ENCODE assay signal across 9 cellular contexts in genomic region chr19:3368441-3368795, GRCh38. TPM values are rescaled to one million over a fixed set of nuclear protein-coding genes. Genes with fewer than 3 reads are reported as not detected.
DNase-seq lines count a peak whose midpoint lies in the region; ATAC-seq, FAIRE-seq and TF ChIP-seq lines count a peak whose summit lies in the region.
"Had no signal": no experiment of that assay in that cellular context is flagged by ENCODE, and none has a peak within 500 bp of the region (broad histone marks: within the 10 kb centered on the region; RNA-seq: fewer than 3 reads in every experiment).

No MANE protein-coding gene starts in this region.

- H3K79me2 ChIP-seq in GM12878 (ENCODE audit: control insufficient read depth, insufficient read depth, low read length) = peaks cover 79% of the 10 kb centered on the region

- TF ChIP-seq RAD21 in GM12878 (IDR thresholded peaks at IDR 0.05; ENCODE audit: insufficient read depth, low read depth, low read length) = no peak

- no peak for TF ChIP-seq EP300 in GM12878 (IDR thresholded peaks at IDR 0.05; ENCODE audit: borderline replicate concordance in 1 of 2, control insufficient read depth in 1 of 2, low read depth in 2 of 2, low read length in 2 of 2)

- ATAC-seq in activated T-cell treated with anti-CD3 and anti-CD28 coated beads, Interleukin-2, amount 50 U/mL, for 4 hours = no peak
- ATAC-seq in GM12878 = no peak; the same call in 2 of the 3 replicates
- ATAC-seq in lower lobe of right lung = no peak
- ATAC-seq in GM21717 (IDR thresholded peaks at IDR 0.05; ENCODE audit: unreplicated experiment) = no peak
- ATAC-seq in HG03095 (IDR thresholded peaks at IDR 0.05; ENCODE audit: unreplicated experiment) = no peak

- H3K9ac ChIP-seq in GM12878 (ENCODE audit: control insufficient read depth, insufficient read depth, low read length) = peak overlapping the region; percentile 64

- SMC1A ChIA-PET in GM12878 (lab: Charles Lee; ENCODE audit: uncharacterized antibody, unreplicated experiment) = no interaction called here

- H3K27me3 ChIP-seq in GM12878 (replicated peaks in 1 of 2; ENCODE audit: control insufficient read depth in 2 of 2, insufficient read depth in 2 of 2, low read length in 1 of 2) (no peaks in the 10 kb centered on the region), lower lobe of right lung (ENCODE audit: low read depth) (no peaks in the 10 kb centered on the region), tibial artery (no peaks in the 10 kb centered on the region)

- peak overlapping the region; percentile 69 for H3K4me3 Mint-ChIP-seq in activated T-cell treated with anti-CD3 and anti-CD28 coated beads, Interleukin-2, amount 50 U/mL, for 4 hours

- H3K4me1 ChIP-seq in GM12878 (ENCODE audit: control insufficient read depth, insufficient read depth, low read length) = peaks cover 31% of the 10 kb centered on the region
- H3K4me1 ChIP-seq in lower lobe of right lung = peaks cover 58% of the 10 kb centered on the region
- peaks cover 3 to 79% (median 57%) of the 10 kb centered on the region in 4 donors for H3K4me1 ChIP-seq in tibial artery

- BruUV-seq in GM12878 (replicated peaks; lab: Mats Ljungman, UMichigan) = TSS peak; percentile 50

- H2AFZ ChIP-seq in GM12878 (ENCODE audit: control insufficient read depth, low read depth, low read length) = no peak overlapping the region

- no peak for FAIRE-seq in GM12878 (lab: Jason Lieb, UNC)

- WGBS in GM12878 (ENCODE audit: insufficient coverage, insufficient replicate concordance, low lambda C conversion rate, missing lambda C conversion rate) = 76% methylated on average over 5 of the region's 5 CpGs

- CTCF ChIA-PET in GM12878 (lab: Yijun Ruan, JAX) = interaction anchor here (1.9 kb wide), 1 partner anchor 61 kb away, joined by 8 read pairs; no protein-coding TSS in a partner anchor

- H3K36me3 ChIP-seq in GM12878 (ENCODE audit: control insufficient read depth in 2 of 2, insufficient read depth in 2 of 2, low read length in 1 of 2) (peaks cover 0 to 3% of the 10 kb centered on the region in 2 experiments; a peak in 2 of 4 replicates), lower lobe of right lung (peaks cover 3% of the 10 kb centered on the region), tibial artery (no peaks in the 10 kb centered on the region)

- peak overlapping the region; percentile 92 for H3K27ac ChIP-seq in GM12878 (ENCODE audit: control insufficient read depth, insufficient read depth)
- H3K27ac ChIP-seq in lower lobe of right lung = peak overlapping the region; percentile 91
- H3K27ac ChIP-seq in tibial artery = peak overlapping the region; percentile 99 to 100

- H3K4me3 ChIP-seq in GM12878 (peak overlapping the region; percentile 73), lower lobe of right lung (peak overlapping the region; percentile 76), tibial artery (peak overlapping the region; percentile 98)

- H3K36me3 Mint-ChIP-seq in activated T-cell treated with anti-CD3 and anti-CD28 coated beads, Interleukin-2, amount 50 U/mL, for 4 hours (ENCODE audit: insufficient read depth) = no peaks in the 10 kb centered on the region

- no peak for TF ChIP-seq POLR2A in GM12878 (IDR thresholded peaks at IDR 0.05; ENCODE audit: low read depth, low read length)

- peaks cover 29% of the 10 kb centered on the region for H3K4me1 Mint-ChIP-seq in activated T-cell treated with anti-CD3 and anti-CD28 coated beads, Interleukin-2, amount 50 U/mL, for 4 hours (ENCODE audit: low read depth)

- no peaks in the 10 kb centered on the region for H3K9me3 ChIP-seq in GM12878 (replicated peaks; ENCODE audit: control insufficient read depth, insufficient read depth, low read length)
- H3K9me3 ChIP-seq in lower lobe of right lung = no peaks in the 10 kb centered on the region
- no peaks in the 10 kb centered on the region for H3K9me3 ChIP-seq in tibial artery

- POLR2A ChIA-PET in GM12878 (lab: Charles Lee) = interaction anchor here (2.8 kb wide), 1 partner anchor 10 kb away, joined by 7 read pairs; no protein-coding TSS in a partner anchor

- TF ChIP-seq CTCF in GM12878 (IDR thresholded peaks at IDR 0.05 in 2 of 3, conservative IDR thresholded peaks at IDR 0.05 in 1 of 3; ENCODE audit: control insufficient read depth in 2 of 3, extremely low read depth in 1 of 3, insufficient read depth in 1 of 3, low read depth in 3 of 3, low read length in 3 of 3) (no peak), lower lobe of right lung (IDR thresholded peaks at IDR 0.05) (no peak), tibial artery (IDR thresholded peaks at IDR 0.05) (no peak)

- in situ Hi-C loops in GM12878 (cut with MboI) = loop anchor here (25.0 kb wide), 1 partner anchor 1506 kb away; the partner anchor contains the start of gene KLF16

- intact Hi-C loops in GM12878 (cut with micrococcal nuclease; ENCODE audit: unreplicated experiment) (loop anchor here (5.0 kb wide), 1 partner anchor 59 kb away; no protein-coding TSS in a partner anchor), lower lobe of right lung (cut with DNase I) (no loop called here), tibial artery (cut with DNase I; ENCODE audit: low total_unique reads) (loop anchor here (2.0 to 5.0 kb wide), 2 partner anchors 32 to 34 kb away; no protein-coding TSS in a partner anchor)

- RAD21 ChIA-PET in GM12878 (lab: Charles Lee; ENCODE audit: unreplicated experiment) = no interaction called here

- no peaks in the 10 kb centered on the region for H3K9me3 Mint-ChIP-seq in activated T-cell treated with anti-CD3 and anti-CD28 coated beads, Interleukin-2, amount 50 U/mL, for 4 hours

- DNase-seq in activated T-cell treated with anti-CD3 and anti-CD28 coated beads, Interleukin-2, amount 50 U/mL, for 4 hours = no peak
- no peak for DNase-seq in activated T-cell treated with anti-CD3 and anti-CD28 coated beads, Interleukin-2, amount 50 U/mL, for 48 hours
- no peak for DNase-seq in GM12878 (ENCODE audit: low read depth, low spot score)
- DNase-seq in lower lobe of right lung = no peak
- DNase-seq in tibial artery = no peak
- DNase-seq in NCI-H524 (lab: John Stamatoyannopoulos, UW) = no peak
- DNase-seq: NK-92 treated with Interleukin-12 subunit alpha and Interleukin-12 subunit beta, amount 100 ng/mL, for 24 hours had no signal

- no peaks in the 10 kb centered on the region for H4K20me1 ChIP-seq in GM12878 (ENCODE audit: control insufficient read depth, insufficient read depth)

- H3K4me2 ChIP-seq in GM12878 (ENCODE audit: control insufficient read depth, insufficient read depth) = peak overlapping the region; percentile 97

- peaks cover 5% of the 10 kb centered on the region for H3K27me3 Mint-ChIP-seq in activated T-cell treated with anti-CD3 and anti-CD28 coated beads, Interleukin-2, amount 50 U/mL, for 4 hours (ENCODE audit: low read depth)

TF ChIP-seq in GM12878, 131 proteins besides CTCF, POLR2A, EP300 and RAD21 (continues in another document):
- TF ChIP-seq PAX5 (IDR thresholded peaks at IDR 0.05; ENCODE audit: borderline replicate concordance, low read depth, low read length) = no peak
- TF ChIP-seq IKZF2 (IDR thresholded peaks at IDR 0.05) = no peak
- no peak for TF ChIP-seq NR2C2 (IDR thresholded peaks at IDR 0.05; ENCODE audit: borderline replicate concordance, control insufficient read depth, insufficient read length, low read depth)
- no peak for TF ChIP-seq JUND (IDR thresholded peaks at IDR 0.05; ENCODE audit: low read depth, low read length)
- no peak for TF ChIP-seq SMAD1 (IDR thresholded peaks at IDR 0.05; ENCODE audit: low read depth, partially characterized antibody)
- TF ChIP-seq, protein P1, sequence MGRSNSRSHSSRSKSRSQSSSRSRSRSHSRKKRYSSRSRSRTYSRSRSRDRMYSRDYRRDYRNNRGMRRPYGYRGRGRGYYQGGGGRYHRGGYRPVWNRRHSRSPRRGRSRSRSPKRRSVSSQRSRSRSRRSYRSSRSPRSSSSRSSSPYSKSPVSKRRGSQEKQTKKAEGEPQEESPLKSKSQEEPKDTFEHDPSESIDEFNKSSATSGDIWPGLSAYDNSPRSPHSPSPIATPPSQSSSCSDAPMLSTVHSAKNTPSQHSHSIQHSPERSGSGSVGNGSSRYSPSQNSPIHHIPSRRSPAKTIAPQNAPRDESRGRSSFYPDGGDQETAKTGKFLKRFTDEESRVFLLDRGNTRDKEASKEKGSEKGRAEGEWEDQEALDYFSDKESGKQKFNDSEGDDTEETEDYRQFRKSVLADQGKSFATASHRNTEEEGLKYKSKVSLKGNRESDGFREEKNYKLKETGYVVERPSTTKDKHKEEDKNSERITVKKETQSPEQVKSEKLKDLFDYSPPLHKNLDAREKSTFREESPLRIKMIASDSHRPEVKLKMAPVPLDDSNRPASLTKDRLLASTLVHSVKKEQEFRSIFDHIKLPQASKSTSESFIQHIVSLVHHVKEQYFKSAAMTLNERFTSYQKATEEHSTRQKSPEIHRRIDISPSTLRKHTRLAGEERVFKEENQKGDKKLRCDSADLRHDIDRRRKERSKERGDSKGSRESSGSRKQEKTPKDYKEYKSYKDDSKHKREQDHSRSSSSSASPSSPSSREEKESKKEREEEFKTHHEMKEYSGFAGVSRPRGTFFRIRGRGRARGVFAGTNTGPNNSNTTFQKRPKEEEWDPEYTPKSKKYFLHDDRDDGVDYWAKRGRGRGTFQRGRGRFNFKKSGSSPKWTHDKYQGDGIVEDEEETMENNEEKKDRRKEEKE (IDR thresholded peaks at IDR 0.05) = no peak
- TF ChIP-seq HDGF (IDR thresholded peaks at IDR 0.05) = no peak
- no peak for TF ChIP-seq MTA2 (IDR thresholded peaks at IDR 0.05; ENCODE audit: low read depth)
- TF ChIP-seq WRNIP1 (IDR thresholded peaks at IDR 0.05; ENCODE audit: borderline replicate concordance, low read depth, low read length) = no peak

RNA-seq across cellular contexts. Expression of gene NFIC, which starts 2.0 kb away (rescaled TPM):
- total RNA-seq in activated T-cell treated with anti-CD3 and anti-CD28 coated beads, Interleukin-2, amount 50 U/mL, for 4 hours = 10 to 100 TPM; 26.0 to 33.6 (median 30.3) TPM
- total RNA-seq in GM12878 (2013; cell fraction: nucleolus; rRNA removed) = 77.1 and 95.5 TPM in 2 replicates
- 8.8 and 9.2 TPM in 2 replicates for total RNA-seq in GM12878 (2014; rRNA removed)
- 2.8 and 5.3 TPM in 2 replicates for total RNA-seq in GM12878 (2014; rRNA removed; fragmentation: Illumina TruSeq; extraction: Trizol)
- 50.5 and 53.5 TPM in 2 replicates for total RNA-seq in GM12878 (2021)
- polyA plus RNA-seq in GM12878 (2011; ENCODE audit: low read depth) = 3.6 TPM
- polyA plus RNA-seq in GM12878 (2011; rRNA removed) = 0.86 and 1.6 TPM in 2 replicates
- polyA plus RNA-seq in GM12878 (2011; cell fraction: cytosol; rRNA removed) = 2.1 and 2.2 TPM in 2 replicates
- 11.0 and 19.5 TPM in 2 replicates for polyA plus RNA-seq in GM12878 (2011; cell fraction: nucleus; rRNA removed)
- polyA plus RNA-seq in GM12878 (2012) = 12.5 and 13.5 TPM in 2 replicates
- polyA plus RNA-seq in GM12878 (2014; fragmentation: Illumina TruSeq; extraction: Trizol) = 4.6 and 11.1 TPM in 2 replicates
- polyA plus RNA-seq in GM12878 (2014; fragmentation: Nextera tagmentation; extraction: Ambion mirVana) = 1 to 10 TPM in 1 of 2 experiments, under 1 TPM in 1; 0.71 to 1.1 TPM
- 13.8 and 16.8 TPM in 2 replicates for polyA plus RNA-seq in GM12878 (2014; rRNA removed)
- 10 to 100 TPM; 18.5 to 22.2 TPM for polyA plus RNA-seq in GM12878 (2016; fragmentation: Nextera tagmentation; extraction: Ambion mirVana)
- 3.4 and 7.2 TPM in 2 replicates for polyA minus RNA-seq in GM12878 (2011; rRNA and poly(A)+ RNA removed)
- 8.4 and 9.6 TPM in 2 replicates for polyA minus RNA-seq in GM12878 (2011; cell fraction: cytosol; rRNA and poly(A)+ RNA removed)
- 8.9 and 14.9 TPM in 2 replicates for polyA minus RNA-seq in GM12878 (2011; cell fraction: nucleus; rRNA and poly(A)+ RNA removed)
- 132 TPM for total RNA-seq in lower lobe of right lung
